ENCODE assay signal across 9 cellular contexts in genomic region chr11:66071326-66071870, GRCh38. TPM values are rescaled to one million over a fixed set of nuclear protein-coding genes. Genes with fewer than 3 reads are reported as not detected.
DNase-seq lines count a peak whose midpoint lies in the region; ATAC-seq and TF ChIP-seq lines count a peak whose summit lies in the region.
"Had no signal": no experiment of that assay in that cellular context is flagged by ENCODE, and none has a peak within 500 bp of the region (broad histone marks: within the 10 kb centered on the region; RNA-seq: fewer than 3 reads in every experiment).

No MANE protein-coding gene starts in this region.

- H3K27me3 ChIP-seq in SJCRH30, result no peaks in the 10 kb centered on the region
- no peaks in the 10 kb centered on the region for H3K27me3 ChIP-seq in rectal smooth muscle tissue (ENCODE audit: control insufficient read depth, insufficient read depth, low read length)

- H3K9ac ChIP-seq in rectal smooth muscle tissue (ENCODE audit: low read length), result no peak overlapping the region

- TF ChIP-seq CTCF in GM12865 (IDR thresholded peaks at IDR 0.05; ENCODE audit: insufficient read depth, low read depth, low read length, missing control alignments) (no peak), epithelial cell of proximal tubule (conservative IDR thresholded peaks at IDR 0.05; ENCODE audit: low read depth, low read length) (no peak)

- H3K4me1 ChIP-seq in SJCRH30 (peaks cover 19% of the 10 kb centered on the region), rectal smooth muscle tissue (ENCODE audit: control insufficient read depth, insufficient read depth, low read length) (peaks cover 13% of the 10 kb centered on the region)

- H3K36me3 ChIP-seq in SJCRH30 (peaks cover 38% of the 10 kb centered on the region), rectal smooth muscle tissue (ENCODE audit: control insufficient read depth, insufficient read depth, low read length) (peaks cover 19% of the 10 kb centered on the region)

- ATAC-seq in HG03457 (IDR thresholded peaks at IDR 0.05; ENCODE audit: unreplicated experiment), result no peak

- H3K27ac ChIP-seq in SJCRH30 (no peak overlapping the region), rectal smooth muscle tissue (ENCODE audit: low read depth, low read length) (peak overlapping the region; percentile 80)

- H3K9me3 ChIP-seq in SJCRH30 (replicated peaks), result no peaks in the 10 kb centered on the region

- H3K4me3 ChIP-seq in GM12865 (ENCODE audit: low read depth, low read length) (peak overlapping the region; percentile 75), SJCRH30 (peak overlapping the region; percentile 89), epithelial cell of proximal tubule (ENCODE audit: low read depth, low read length) (peak overlapping the region; percentile 75), rectal smooth muscle tissue (ENCODE audit: low read length) (peak overlapping the region; percentile 76)

- peak; percentile 42 for DNase-seq in GM12865 (ENCODE audit: low read depth)
- DNase-seq in SJCRH30, result no peak
- DNase-seq in epithelial cell of proximal tubule (ENCODE audit: low read depth), result no peak
- no peak for DNase-seq in NCI-H446 (lab: John Stamatoyannopoulos, UW)
- no peak for DNase-seq in inferior parietal cortex (ENCODE audit: extremely low spot score)
- DNase-seq in cerebellum (ENCODE audit: low spot score), result no peak
- DNase-seq: NCI-H2029 treated with DMSO at 0.1 percent for 48 hours had no signal

RNA-seq across cellular contexts. Expression of gene PACS1, which starts 1.3 kb away (rescaled TPM):
- total RNA-seq in SJCRH30 (2014; rRNA removed; shearing (Covaris generic)), result 11.8 and 12.5 TPM in 2 replicates
- total RNA-seq in epithelial cell of proximal tubule (17.5 and 24.9 TPM in 2 replicates), cerebellum (56.7 TPM)

RNA-seq across cellular contexts. Expression of gene SF3B2, which starts 19.2 kb away (rescaled TPM):
- 163 and 169 TPM in 2 replicates for total RNA-seq in SJCRH30 (2014; rRNA removed; shearing (Covaris generic))
- total RNA-seq in epithelial cell of proximal tubule (204 and 229 TPM in 2 replicates), cerebellum (66.5 TPM)

RNA-seq across cellular contexts. Expression of gene GAL3ST3, which starts 22.4 kb away (rescaled TPM):
- not detected in 2 replicates for total RNA-seq in SJCRH30 (2014; rRNA removed; shearing (Covaris generic))
- total RNA-seq in epithelial cell of proximal tubule, result 2.1 and 2.3 TPM in 2 replicates
- total RNA-seq in cerebellum, result 8.1 TPM

RNA-seq across cellular contexts. Expression of gene CATSPER1, which starts 45.1 kb away (rescaled TPM):
- 0.24 and 0.51 TPM in 2 replicates for total RNA-seq in SJCRH30 (2014; rRNA removed; shearing (Covaris generic))
- 1.4 and 4.7 TPM in 2 replicates for total RNA-seq in epithelial cell of proximal tubule
- not detected for total RNA-seq in cerebellum

RNA-seq across cellular contexts. Expression of gene CST6, which starts 59.6 kb away (rescaled TPM):
- total RNA-seq in SJCRH30 (2014; rRNA removed; shearing (Covaris generic)), result not detected in 2 replicates
- 53.4 and 89.1 TPM in 2 replicates for total RNA-seq in epithelial cell of proximal tubule
- total RNA-seq in cerebellum, result not detected
